22 cellular contexts compared by ENCODE assay signal in the genomic region with DNA sequence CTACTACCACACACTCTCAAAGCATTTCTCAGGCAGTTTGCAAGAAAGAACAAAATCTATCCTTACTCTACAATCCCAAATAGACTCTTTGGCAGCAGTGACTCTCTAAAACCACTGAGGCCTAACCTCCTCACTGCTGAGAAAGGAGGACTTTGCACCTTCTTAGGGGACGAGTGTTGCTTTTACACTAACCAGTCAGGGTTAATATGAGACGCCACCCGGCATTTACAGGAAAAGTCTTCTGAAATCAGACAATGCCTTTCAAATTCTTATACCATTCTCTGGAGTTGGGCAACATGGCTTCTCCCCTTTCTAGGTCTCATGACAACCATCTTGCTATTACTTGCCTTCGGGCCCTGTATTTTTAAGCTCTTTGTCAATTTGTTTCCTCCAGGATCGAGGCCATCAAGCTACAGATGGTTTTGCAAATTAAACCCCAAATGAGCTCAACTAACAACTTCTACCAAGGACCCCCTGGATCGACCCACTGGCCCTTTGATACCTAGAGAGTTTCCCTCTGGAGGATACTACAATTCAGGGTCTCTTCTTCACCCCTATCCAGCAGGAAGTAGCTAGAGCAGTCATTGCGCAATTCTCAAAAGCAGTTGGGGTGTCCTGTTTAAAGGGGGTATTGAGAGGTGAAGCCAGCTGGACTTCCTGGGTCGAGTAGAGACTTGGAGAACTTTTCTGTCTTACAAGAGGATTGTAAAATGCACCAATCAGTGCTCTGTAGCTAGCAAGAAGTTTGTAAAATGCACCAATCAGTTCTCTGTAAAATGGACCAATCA.
"Had no signal": no experiment of that assay in that cellular context is flagged by ENCODE, and none has a peak within 500 bp of the region (broad histone marks: within the 10 kb centered on the region; RNA-seq: fewer than 3 reads in every experiment).

No MANE protein-coding gene starts in this region.

- H3K4me1 ChIP-seq: uterus had no signal

- H3K4me3 ChIP-seq: gastrocnemius medialis, heart right ventricle, left ventricle myocardium inferior, lung, neural progenitor cell, ovary, smooth muscle cell, suprapubic skin, tibial artery, upper lobe of left lung, uterus had no signal

- H3K9me3 Mint-ChIP-seq: naive thymus-derived CD8-positive, alpha-beta T cell; neural progenitor cell; stimulated activated effector memory CD8-positive, alpha-beta T cell treated with anti-CD3 and anti-CD28 coated beads, Interleukin-12 subunit alpha, Interleukin-12 subunit beta, amount 100 ng/mL, for 72 hours had no signal

- H3K4me3 Mint-ChIP-seq: naive thymus-derived CD8-positive, alpha-beta T cell; neural progenitor cell; stimulated activated effector memory CD8-positive, alpha-beta T cell treated with anti-CD3 and anti-CD28 coated beads, Interleukin-12 subunit alpha, Interleukin-12 subunit beta, amount 100 ng/mL, for 72 hours had no signal

- H3K27me3 ChIP-seq: gastrocnemius medialis, heart right ventricle, neural progenitor cell, ovary, suprapubic skin, tibial artery, upper lobe of left lung, uterus had no signal

- H3K9me3 ChIP-seq: gastrocnemius medialis, heart right ventricle, left ventricle myocardium inferior, ovary, suprapubic skin, tibial artery, upper lobe of left lung, uterus had no signal

- H3K27ac ChIP-seq: gastrocnemius medialis, left ventricle myocardium inferior, neural progenitor cell, ovary, suprapubic skin, upper lobe of left lung, uterus had no signal

- H3K27me3 Mint-ChIP-seq: naive thymus-derived CD8-positive, alpha-beta T cell had no signal

- H3K4me2 ChIP-seq: smooth muscle cell had no signal

- DNase-seq: effector memory CD4-positive, alpha-beta T cell; gastrocnemius medialis; heart right ventricle; islet precursor cell; left ventricle myocardium inferior; mesendoderm; naive thymus-derived CD8-positive, alpha-beta T cell; nucleus accumbens; ovary; right cardiac atrium; stimulated activated CD4-positive, alpha-beta T cell treated with anti-CD3 and anti-CD28 coated beads, Interleukin-2, amount 100 ng/mL, for 48 hours; stimulated activated CD8-positive, alpha-beta memory T cell treated with anti-CD3 and anti-CD28 coated beads, Interleukin-4, amount 100 ng/mL, for 48 hours; stimulated activated naive CD8-positive, alpha-beta T cell treated with anti-CD3 and anti-CD28 coated beads, Interleukin-15, Interleukin-2, amounts not matched to agents 100 U/mL and 50 U/mL, for 24 hours; tibial artery; upper lobe of left lung; uterus had no signal

- H3K36me3 Mint-ChIP-seq: naive thymus-derived CD8-positive, alpha-beta T cell; neural progenitor cell; stimulated activated effector memory CD8-positive, alpha-beta T cell treated with anti-CD3 and anti-CD28 coated beads, Interleukin-12 subunit alpha, Interleukin-12 subunit beta, amount 100 ng/mL, for 72 hours had no signal

- H3K9ac ChIP-seq: neural progenitor cell had no signal

- H3K36me3 ChIP-seq: gastrocnemius medialis, neural progenitor cell, ovary, suprapubic skin, tibial artery, upper lobe of left lung, uterus had no signal

- H2AFZ ChIP-seq: neural progenitor cell had no signal

- ATAC-seq: esophagus mucosa; gastrocnemius medialis; heart right ventricle; naive thymus-derived CD8-positive, alpha-beta T cell; right cardiac atrium; stimulated activated effector memory CD8-positive, alpha-beta T cell treated with anti-CD3 and anti-CD28 coated beads, Interleukin-12 subunit alpha, Interleukin-12 subunit beta, amount 100 ng/mL, for 72 hours; stimulated activated naive CD8-positive, alpha-beta T cell treated with anti-CD3 and anti-CD28 coated beads, Interleukin-15, Interleukin-2, amounts not matched to agents 100 U/mL and 50 U/mL, for 24 hours had no signal
